9 cellular contexts compared by ENCODE assay signal in genomic region chr6:47483516-47483852, GRCh38. TPM values are rescaled to one million over a fixed set of nuclear protein-coding genes. Genes with fewer than 3 reads are reported as not detected.
DNase-seq lines count a peak whose midpoint lies in the region; ATAC-seq and TF ChIP-seq lines count a peak whose summit lies in the region.
"Had no signal": no experiment of that assay in that cellular context is flagged by ENCODE, and none has a peak within 500 bp of the region (broad histone marks: within the 10 kb centered on the region; RNA-seq: fewer than 3 reads in every experiment).

No MANE protein-coding gene starts in this region.

- H3K27ac ChIP-seq in RWPE2 (ENCODE audit: poor library complexity, severe bottlenecking) (peak overlapping the region; percentile 88), right cardiac atrium (ENCODE audit: low read length) (no peak overlapping the region)
- H3K27ac ChIP-seq: parathyroid adenoma had no signal

- H3K27me3 ChIP-seq in RWPE2 (ENCODE audit: insufficient read depth, poor library complexity, severe bottlenecking), result no peaks in the 10 kb centered on the region
- no peaks in the 10 kb centered on the region for H3K27me3 ChIP-seq in right cardiac atrium (ENCODE audit: control insufficient read depth, insufficient read depth)

- peaks cover 9% of the 10 kb centered on the region for H3K36me3 ChIP-seq in RWPE2 (ENCODE audit: low read depth)

- H3K36me3 Mint-ChIP-seq in naive B cell, result peaks cover 0 to 2% of the 10 kb centered on the region in 2 donors

- ATAC-seq in GM18861 (IDR thresholded peaks at IDR 0.05; ENCODE audit: unreplicated experiment), result peak; percentile 22
- ATAC-seq in HG02610 (IDR thresholded peaks at IDR 0.05; ENCODE audit: unreplicated experiment), result peak; percentile 39
- ATAC-seq in RWPE2 (ENCODE audit: low read depth), result peak; percentile 10; the same call in 2 of the 3 replicates
- no peak for ATAC-seq in naive B cell (ENCODE audit: low read depth in 2 of 2)
- no peak for ATAC-seq in right cardiac atrium

- no peaks in the 10 kb centered on the region for H3K27me3 Mint-ChIP-seq in naive B cell

- H3K4me3 Mint-ChIP-seq in naive B cell, result peak overlapping the region in 1 of 8 donors; percentile 2

- DNase-seq in RWPE2 (ENCODE audit: low spot score) (no peak), naive B cell (no peak), hypothalamus (lab: John Stamatoyannopoulos, UW) (no peak), islet precursor cell (no peak), right cardiac atrium (no peak)
- no peak for DNase-seq in effector CD4-positive, alpha-beta T cell

- no peak for TF ChIP-seq CTCF in RWPE2 (IDR thresholded peaks at IDR 0.05; ENCODE audit: poor library complexity, severe bottlenecking)

- H3K27ac Mint-ChIP-seq in naive B cell, result peak overlapping the region in 4 of 6 donors; percentile 3 to 65 (median 36)

- H3K4me1 ChIP-seq in RWPE2 (ENCODE audit: insufficient read depth, poor library complexity, severe bottlenecking) (peaks cover 60% of the 10 kb centered on the region), right cardiac atrium (ENCODE audit: control insufficient read depth, insufficient read depth, low read length) (no peaks in the 10 kb centered on the region)

- H3K4me3 ChIP-seq in RWPE2 (ENCODE audit: severe bottlenecking), result no peak overlapping the region
- H3K4me3 ChIP-seq in right cardiac atrium (ENCODE audit: low read length), result no peak overlapping the region

- H3K9me3 Mint-ChIP-seq in naive B cell, result no peaks in the 10 kb centered on the region

- intact Hi-C loops in right cardiac atrium (cut with DNase I), result no loop called here

- H3K9me3 ChIP-seq in RWPE2 (ENCODE audit: severe bottlenecking) (no peaks in the 10 kb centered on the region), right cardiac atrium (ENCODE audit: control insufficient read depth, low read length) (no peaks in the 10 kb centered on the region)

- H3K4me1 Mint-ChIP-seq in naive B cell, result peaks cover 48 to 66% (median 59%) of the 10 kb centered on the region in 3 donors

RNA-seq across cellular contexts. Expression of gene CD2AP, which starts 5.9 kb away (rescaled TPM):
- polyA plus RNA-seq in naive B cell (ENCODE audit: low read depth in 6 of 6) (10 to 100 TPM in 2 of 6 donors, 1 to 10 TPM in 4; 5.6 to 11.7 (median 9.0) TPM), right cardiac atrium (5.7 TPM)
- total RNA-seq in right cardiac atrium, result 10 to 100 TPM in 3 of 4 donors, 1 to 10 TPM in 1; 10.0 to 12.4 (median 11.3) TPM

Comparison
In these comparisons a context has a peak if more than half of its experiments do, and no peak if none do; other contexts are left out.
1. ATAC-seq: peak in GM18861 (single experiment), HG02610 (single experiment) and RWPE2 (single experiment); none in naive B cell (0 of 2) and right cardiac atrium (0 of 2).